Comparison of ENCODE assay signal across 8 cellular contexts in genomic region chr20:38460040-38460623, GRCh38. TPM values are rescaled to one million over a fixed set of nuclear protein-coding genes. Genes with fewer than 3 reads are reported as not detected.
DNase-seq lines count a peak whose midpoint lies in the region; ATAC-seq and TF ChIP-seq lines count a peak whose summit lies in the region.

No MANE protein-coding gene starts in this region.

- no peaks in the 10 kb centered on the region for H3K36me3 Mint-ChIP-seq in CD8-positive, alpha-beta memory T cell

- H3K27ac Mint-ChIP-seq in CD8-positive, alpha-beta memory T cell = no peak overlapping the region

- no peak overlapping the region for H3K27ac ChIP-seq in CD8-positive, alpha-beta memory T cell (ENCODE audit: low read depth, low read length)

- POLR2A ChIA-PET in CD8-positive, alpha-beta memory T cell (lab: Charles Lee) = no interaction called here

- no peak overlapping the region for H3K4me3 Mint-ChIP-seq in CD8-positive, alpha-beta memory T cell

- CTCF ChIA-PET in CD8-positive, alpha-beta memory T cell (lab: Charles Lee) = no interaction called here

- H3K27me3 ChIP-seq in BE2C = no peaks in the 10 kb centered on the region
- no peaks in the 10 kb centered on the region for H3K27me3 ChIP-seq in CD8-positive, alpha-beta memory T cell (ENCODE audit: insufficient read depth, low read length, poor library complexity, severe bottlenecking)

- H3K4me3 ChIP-seq in BE2C (ENCODE audit: low read depth, low read length) = no peak overlapping the region
- H3K4me3 ChIP-seq in CD8-positive, alpha-beta memory T cell (ENCODE audit: low read length) = no peak overlapping the region

- DNase-seq in BE2C = peak; percentile 49
- peak; percentile 92 for DNase-seq in LoVo (ENCODE audit: low spot score)
- peak; percentile 34 for DNase-seq in hepatic stellate cell (ENCODE audit: low spot score)
- DNase-seq in CD8-positive, alpha-beta memory T cell = no peak
- DNase-seq in central memory CD4-positive, alpha-beta T cell = no peak

- TF ChIP-seq CTCF in BE2C (IDR thresholded peaks at IDR 0.05; ENCODE audit: low read depth, low read length) = no peak

- 0 out of 2 replicates have a peak, but pooled peaks cover 3% of the 10 kb centered on the region for H3K4me1 ChIP-seq in BE2C
- H3K4me1 ChIP-seq in CD8-positive, alpha-beta memory T cell (ENCODE audit: insufficient read depth, low read length) = no peaks in the 10 kb centered on the region

- H3K4me1 Mint-ChIP-seq in CD8-positive, alpha-beta memory T cell = no peaks in the 10 kb centered on the region

- H3K9me3 ChIP-seq in BE2C = no peaks in the 10 kb centered on the region
- no peaks in the 10 kb centered on the region for H3K9me3 ChIP-seq in CD8-positive, alpha-beta memory T cell (ENCODE audit: low read length)

- ATAC-seq in SK-N-SH treated with all-trans-retinoic acid at 6 μM for 48 hours (peak; percentile 95), HG02588 (IDR thresholded peaks at IDR 0.05; ENCODE audit: unreplicated experiment) (no peak), HG02642 (IDR thresholded peaks at IDR 0.05; ENCODE audit: poor library complexity, unreplicated experiment) (no peak)

- no peaks in the 10 kb centered on the region for H3K9me3 Mint-ChIP-seq in CD8-positive, alpha-beta memory T cell

- H3K27me3 Mint-ChIP-seq in CD8-positive, alpha-beta memory T cell = no peaks in the 10 kb centered on the region

- H3K36me3 ChIP-seq in BE2C = no peaks in the 10 kb centered on the region
- no peaks in the 10 kb centered on the region for H3K36me3 ChIP-seq in CD8-positive, alpha-beta memory T cell (ENCODE audit: insufficient read depth, low read length)

TF ChIP-seq in SK-N-SH treated with all-trans-retinoic acid at 6 μM for 48 hours, 23 proteins besides CTCF, POLR2A, EP300 and RAD21:
- TF ChIP-seq ESRRG (CRISPR knock-in tag; IDR thresholded peaks at IDR 0.05) (no peak), ZNF565 (CRISPR knock-in tag; conservative IDR thresholded peaks at IDR 0.05; ENCODE audit: low read depth) (no peak), ZFP30 (CRISPR knock-in tag; IDR thresholded peaks at IDR 0.05) (no peak), PATZ1 (CRISPR knock-in tag; IDR thresholded peaks at IDR 0.05; ENCODE audit: borderline replicate concordance) (no peak)

RNA-seq across cellular contexts. Expression of gene RALGAPB, which starts 12.5 kb away (rescaled TPM):
- 25.5 TPM for polyA plus RNA-seq in BE2C (2012; ENCODE audit: insufficient read depth, insufficient read length, low read depth)
- total RNA-seq in CD8-positive, alpha-beta memory T cell = 10 to 100 TPM; 33.8 to 35.0 TPM
- 13.9 TPM for polyA plus RNA-seq in CD8-positive, alpha-beta memory T cell

RNA-seq across cellular contexts. Expression of gene SNHG17, which starts 25.0 kb away (rescaled TPM):
- polyA plus RNA-seq in BE2C (2012; ENCODE audit: insufficient read depth, insufficient read length, low read depth) = 150 TPM
- total RNA-seq in CD8-positive, alpha-beta memory T cell = 100 to 1,000 TPM; 211 to 216 TPM
- polyA plus RNA-seq in CD8-positive, alpha-beta memory T cell = 107 TPM

Comparison
In these comparisons a context has a peak if more than half of its experiments do, and no peak if none do; other contexts are left out.
1. DNase-seq: peak in BE2C (single experiment), LoVo (single experiment) and hepatic stellate cell (single experiment); none in CD8-positive, alpha-beta memory T cell (0 of 5) and central memory CD4-positive, alpha-beta T cell (single experiment).